30 cellular contexts compared by ENCODE assay signal in the genomic region with DNA sequence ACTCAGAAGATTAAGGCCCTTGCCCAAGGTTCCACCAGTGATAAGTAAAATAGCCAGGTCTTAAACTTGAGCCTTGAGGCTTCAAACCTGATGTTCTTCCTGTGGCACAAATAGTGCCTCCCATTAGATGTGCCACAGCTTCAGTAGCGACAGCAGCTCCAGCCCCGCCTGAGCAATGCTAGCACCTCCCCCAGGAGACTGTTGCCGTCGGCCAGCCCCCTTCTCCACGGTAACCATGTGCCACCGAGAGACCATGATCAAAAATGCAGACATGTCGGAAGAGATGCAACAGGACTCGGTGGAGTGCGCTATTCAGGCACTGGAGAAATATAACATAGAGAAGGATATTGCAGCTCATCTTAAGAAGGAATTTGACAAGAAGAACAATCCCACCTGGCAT. TPM values are rescaled to one million over a fixed set of nuclear protein-coding genes. Genes with fewer than 3 reads are reported as not detected.
"Had no signal": no experiment of that assay in that cellular context is flagged by ENCODE, and none has a peak within 500 bp of the region (broad histone marks: within the 10 kb centered on the region; RNA-seq: fewer than 3 reads in every experiment).

No MANE protein-coding gene starts in this region.

- H3K4me3 ChIP-seq: ascending aorta, SJCRH30, SK-N-MC had no signal

- H3K36me3 Mint-ChIP-seq: activated naive CD8-positive, alpha-beta T cell treated with anti-CD3 and anti-CD28 coated beads, Interleukin-2, amount 10 ng/mL, durations not matched to agents 7 days and 5 days had no signal

- H3K27ac Mint-ChIP-seq: activated CD4-positive, alpha-beta T cell treated with anti-CD3 and anti-CD28 coated beads for 36 hours; activated CD4-positive, alpha-beta T cell treated with anti-CD3 and anti-CD28 coated beads, Interleukin-2, amount 10 ng/mL, durations not matched to agents 7 days and 5 days; activated CD8-positive, alpha-beta T cell treated with anti-CD3 and anti-CD28 coated beads, Interleukin-2, amount 10 ng/mL, durations not matched to agents 7 days and 5 days; activated naive CD4-positive, alpha-beta T cell treated with anti-CD3 and anti-CD28 coated beads, Interleukin-2, amount 50 U/mL, for 24 hours; activated naive CD8-positive, alpha-beta T cell treated with anti-CD3 and anti-CD28 coated beads, Interleukin-2, amount 10 ng/mL, durations not matched to agents 7 days and 5 days; activated T-cell treated with anti-CD3 and anti-CD28 coated beads, Interleukin-2, amount 50 U/mL, for 24 hours; activated T-helper 2 cell treated with anti-CD3 and anti-CD28 coated beads, Interferon-gamma antibody, Interleukin-2, Interleukin-4, amounts not matched to agents 10 μg/mL and 5 μg/mL and 100 μg/mL, durations not matched to agents 14 hours and 24 hours and 36 hours; T-helper 1 cell treated with Interleukin-12 subunit alpha and Interleukin-12 subunit beta and Interleukin-4 antibody, amounts not matched to agents 30 μg/mL and 1 μg/mL, for 36 hours; T-helper 2 cell treated with Interferon-gamma antibody and Interleukin-4, amounts not matched to agents 5 μg/mL and 100 μg/mL, for 36 hours had no signal

- H3K4me1 ChIP-seq: ascending aorta, SJCRH30 had no signal

- DNase-seq: activated CD4-positive, alpha-beta T cell treated with anti-CD3 and anti-CD28 coated beads for 36 hours; activated CD4-positive, alpha-beta T cell treated with anti-CD3 and anti-CD28 coated beads, Interleukin-2, amount 10 ng/mL, durations not matched to agents 7 days and 5 days; activated CD4-positive, alpha-beta T cell treated with anti-CD3 and anti-CD28 coated beads, Interleukin-2, amount 50 U/mL, for 48 hours; activated CD8-positive, alpha-beta T cell treated with anti-CD3 and anti-CD28 coated beads, Interleukin-2, amount 10 ng/mL, durations not matched to agents 7 days and 5 days; activated gamma-delta T cell; activated naive CD8-positive, alpha-beta T cell treated with anti-CD3 and anti-CD28 coated beads, Interleukin-2, amount 10 ng/mL, durations not matched to agents 7 days and 5 days; activated T-cell treated with anti-CD3 and anti-CD28 coated beads, Interleukin-2, amount 50 U/mL, for 24 hours; amygdala; MM.1S; MV-4-11; NCI-H1436 treated with DMSO at 0.1 percent for 48 hours; NCI-H1694 treated with DMSO at 0.1 percent for 48 hours; NCI-H510A; NCI-H526; NCI-H82; SHP77; SJCRH30 had no signal

- H3K36me3 ChIP-seq: ascending aorta, SJCRH30 had no signal

- H3K4me1 Mint-ChIP-seq: activated CD4-positive, alpha-beta T cell treated with anti-CD3 and anti-CD28 coated beads for 36 hours; activated CD4-positive, alpha-beta T cell treated with anti-CD3 and anti-CD28 coated beads, Interleukin-2, amount 10 ng/mL, durations not matched to agents 7 days and 5 days; activated naive CD4-positive, alpha-beta T cell treated with anti-CD3 and anti-CD28 coated beads, Interleukin-2, amount 50 U/mL, for 24 hours; activated naive CD8-positive, alpha-beta T cell treated with anti-CD3 and anti-CD28 coated beads, Interleukin-2, amount 10 ng/mL, durations not matched to agents 7 days and 5 days had no signal

- H3K27ac ChIP-seq: ascending aorta, KMS-11, SJCRH30, SK-N-MC had no signal

- H3K27me3 ChIP-seq: ascending aorta, SJCRH30 had no signal

- ATAC-seq: activated CD4-positive, alpha-beta T cell treated with anti-CD3 and anti-CD28 coated beads for 36 hours; activated CD4-positive, CD25-positive, alpha-beta regulatory T cell treated with anti-CD3 and anti-CD28 coated beads, Interleukin-2, amount 50 U/mL, for 24 hours; activated CD8-positive, alpha-beta T cell treated with anti-CD3 and anti-CD28 coated beads, Interleukin-2, amount 10 ng/mL, durations not matched to agents 7 days and 5 days; Panc1 had no signal

- FAIRE-seq: TTC549 had no signal

- H3K4me3 Mint-ChIP-seq: activated CD4-positive, alpha-beta T cell treated with anti-CD3 and anti-CD28 coated beads for 36 hours; activated CD4-positive, alpha-beta T cell treated with anti-CD3 and anti-CD28 coated beads, Interleukin-2, amount 10 ng/mL, durations not matched to agents 7 days and 5 days; activated CD8-positive, alpha-beta T cell treated with anti-CD3 and anti-CD28 coated beads, Interleukin-2, amount 10 ng/mL, durations not matched to agents 7 days and 5 days; activated naive CD4-positive, alpha-beta T cell treated with anti-CD3 and anti-CD28 coated beads, Interleukin-2, amount 50 U/mL, for 24 hours; activated naive CD8-positive, alpha-beta T cell treated with anti-CD3 and anti-CD28 coated beads, Interleukin-2, amount 10 ng/mL, durations not matched to agents 7 days and 5 days; activated T-cell treated with anti-CD3 and anti-CD28 coated beads, Interleukin-2, amount 50 U/mL, for 24 hours; T-helper 1 cell treated with Interleukin-12 subunit alpha and Interleukin-12 subunit beta and Interleukin-4 antibody, amounts not matched to agents 30 μg/mL and 1 μg/mL, for 36 hours; T-helper 2 cell treated with Interferon-gamma antibody and Interleukin-4, amounts not matched to agents 5 μg/mL and 100 μg/mL, for 36 hours had no signal

RNA-seq across cellular contexts. Expression of a gene that starts 32.2 kb away (rescaled TPM):
- total RNA-seq: activated CD4-positive, alpha-beta T cell treated with anti-CD3 and anti-CD28 coated beads for 36 hours; activated CD4-positive, alpha-beta T cell treated with anti-CD3 and anti-CD28 coated beads, Interleukin-2, amount 10 ng/mL, durations not matched to agents 7 days and 5 days; activated CD8-positive, alpha-beta T cell treated with anti-CD3 and anti-CD28 coated beads, Interleukin-2, amount 10 ng/mL, durations not matched to agents 7 days and 5 days; activated naive CD8-positive, alpha-beta T cell treated with anti-CD3 and anti-CD28 coated beads, Interleukin-2, amount 10 ng/mL, durations not matched to agents 7 days and 5 days; activated T-helper 2 cell treated with anti-CD3 and anti-CD28 coated beads, Interferon-gamma antibody, Interleukin-2, Interleukin-4, amounts not matched to agents 10 μg/mL and 5 μg/mL and 100 μg/mL, durations not matched to agents 14 hours and 24 hours and 36 hours; ascending aorta; cardiac septum; LHCN-M2; RPMI7951; SJCRH30 had no signal
